In the genomic region with DNA sequence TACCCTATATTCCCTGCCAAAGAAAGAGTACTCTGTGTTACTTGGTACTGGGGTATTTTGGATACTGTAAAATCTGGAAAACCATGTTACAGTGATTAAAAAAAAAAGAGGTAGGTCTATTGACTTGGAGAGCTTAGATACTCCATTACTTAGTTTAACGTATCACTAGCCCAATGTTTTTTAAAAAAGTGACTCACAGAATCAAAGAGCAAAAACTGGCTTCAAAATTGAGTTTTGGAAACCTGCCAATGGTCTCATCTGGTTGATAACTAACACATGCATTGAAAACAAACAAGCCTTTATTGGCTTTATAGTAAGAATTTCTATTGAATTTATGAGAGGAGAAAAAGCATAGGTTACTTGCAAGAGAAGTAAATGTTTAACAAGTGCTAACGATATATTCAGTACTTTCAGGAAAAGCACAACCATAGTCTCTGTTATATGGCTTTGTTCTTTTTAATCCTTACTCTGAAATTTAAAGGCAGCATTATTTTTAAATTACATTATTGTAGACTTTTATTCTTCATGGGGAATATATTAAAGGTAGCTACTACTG, we compare ENCODE assay signal across 1 cellular context.
TF ChIP-seq lines count a peak whose summit lies in the region.

No MANE protein-coding gene starts in this region.

TF ChIP-seq in WTC11, 78 proteins besides CTCF, POLR2A, EP300 and RAD21 (continued from another document):
- no peak for TF ChIP-seq ERG (CRISPR knock-in tag; IDR thresholded peaks at IDR 0.05)
- TF ChIP-seq PREB (CRISPR knock-in tag; IDR thresholded peaks at IDR 0.05; ENCODE audit: borderline replicate concordance), result no peak
- TF ChIP-seq CBFB (CRISPR knock-in tag; IDR thresholded peaks at IDR 0.05; ENCODE audit: low read depth), result no peak
- no peak for TF ChIP-seq AFF4 (CRISPR knock-in tag; IDR thresholded peaks at IDR 0.05; ENCODE audit: borderline replicate concordance)
- no peak for TF ChIP-seq NFE2L1 (CRISPR knock-in tag; IDR thresholded peaks at IDR 0.05)
- no peak for TF ChIP-seq SOX15 (CRISPR knock-in tag; IDR thresholded peaks at IDR 0.05)
- TF ChIP-seq RELA (CRISPR knock-in tag; IDR thresholded peaks at IDR 0.05; ENCODE audit: borderline replicate concordance), result no peak
- TF ChIP-seq TEAD4 (CRISPR knock-in tag; IDR thresholded peaks at IDR 0.05), result no peak
- no peak for TF ChIP-seq JAZF1 (CRISPR knock-in tag; IDR thresholded peaks at IDR 0.05)
- no peak for TF ChIP-seq ZNF263 (CRISPR knock-in tag; IDR thresholded peaks at IDR 0.05; ENCODE audit: low read depth)
